ENCODE assay signal across 13 cellular contexts in the genomic region with DNA sequence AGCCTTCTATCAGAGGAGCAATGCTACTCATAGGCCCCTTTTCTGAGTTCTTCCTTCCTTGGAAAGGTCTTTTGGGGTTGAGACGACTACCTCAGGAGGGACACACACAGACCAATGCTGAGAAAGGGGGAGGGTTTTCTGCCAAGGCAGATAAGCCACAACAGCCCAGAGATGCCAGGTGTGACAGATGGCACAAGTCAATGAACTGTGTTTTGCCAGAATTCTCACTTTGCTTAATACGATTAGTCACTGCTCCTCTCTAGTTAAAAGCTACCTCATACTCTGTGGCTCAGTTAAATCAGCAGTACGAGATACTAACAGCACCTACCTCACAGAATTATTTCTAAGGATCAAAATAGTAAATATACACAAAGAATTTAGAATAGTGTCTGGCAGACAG. TPM values are rescaled to one million over a fixed set of nuclear protein-coding genes. Genes with fewer than 3 reads are reported as not detected.
DNase-seq lines count a peak whose midpoint lies in the region; ATAC-seq and TF ChIP-seq lines count a peak whose summit lies in the region.
"Had no signal": no experiment of that assay in that cellular context is flagged by ENCODE, and none has a peak within 500 bp of the region (broad histone marks: within the 10 kb centered on the region; RNA-seq: fewer than 3 reads in every experiment).

No MANE protein-coding gene starts in this region.

- H3K36me3 Mint-ChIP-seq in activated CD4-positive, alpha-beta T cell treated with anti-CD3 and anti-CD28 coated beads for 36 hours (ENCODE audit: low read depth): peaks cover 35% of the 10 kb centered on the region

- H3K9me3 Mint-ChIP-seq in activated CD4-positive, alpha-beta T cell treated with anti-CD3 and anti-CD28 coated beads for 36 hours (ENCODE audit: low read depth): no peaks in the 10 kb centered on the region
- H3K9me3 Mint-ChIP-seq: dendritic cell treated with granulocyte-macrophage colony-stimulating factor and Interleukin-4, amounts not matched to agents 40 ng/mL and 50 ng/mL, for 4 days had no signal

- H3K27me3 ChIP-seq in skeletal muscle satellite cell (ENCODE audit: control insufficient read depth, insufficient read depth, low read length): no peaks in the 10 kb centered on the region
- H3K27me3 ChIP-seq: testis had no signal

- no peak for TF ChIP-seq CTCF in fibroblast of the aortic adventitia (IDR thresholded peaks at IDR 0.05; ENCODE audit: insufficient read depth, low read length)

- CTCF ChIA-PET in activated CD4-positive, alpha-beta T cell treated with anti-CD3 and anti-CD28 coated beads for 36 hours (lab: Charles Lee): interaction anchor here (0.6 to 15.6 kb wide), 18 partner anchors 16 to 445 kb away, joined by 3 to 304 read pairs (median 3); a partner anchor contains a TSS

- no peak for DNase-seq in activated CD4-positive, alpha-beta T cell treated with anti-CD3 and anti-CD28 coated beads for 36 hours
- no peak for DNase-seq in activated CD4-positive, alpha-beta T cell treated with anti-CD3 and anti-CD28 coated beads, Interleukin-2, amount 50 U/mL, for 48 hours
- peak; percentile 5 for DNase-seq in NCI-H69 (lab: John Stamatoyannopoulos, UW)
- peak; percentile 8 for DNase-seq in fibroblast of the aortic adventitia (ENCODE audit: low read depth)
- no peak for DNase-seq in CD1c-positive myeloid dendritic cell (ENCODE audit: extremely low spot score)
- DNase-seq: NCI-H748 treated with DMSO at 0.1 percent for 48 hours, testis had no signal

- peaks cover 51% of the 10 kb centered on the region for H3K4me1 Mint-ChIP-seq in activated CD4-positive, alpha-beta T cell treated with anti-CD3 and anti-CD28 coated beads for 36 hours

- no peaks in the 10 kb centered on the region for H3K9me3 ChIP-seq in skeletal muscle satellite cell (replicated peaks; ENCODE audit: low read length)
- H3K9me3 ChIP-seq: testis had no signal

- H3K36me3 ChIP-seq in skeletal muscle satellite cell (ENCODE audit: insufficient read depth, low read length): peaks cover 50% of the 10 kb centered on the region

- H3K4me2 ChIP-seq in skeletal muscle satellite cell (ENCODE audit: low read length): no peak overlapping the region

- no peak overlapping the region for H3K4me3 ChIP-seq in fibroblast of the aortic adventitia (ENCODE audit: low read depth, low read length)
- no peak overlapping the region for H3K4me3 ChIP-seq in skeletal muscle satellite cell (ENCODE audit: low read length)
- H3K4me3 ChIP-seq: lung, SK-N-MC, testis had no signal

- POLR2A ChIA-PET in activated CD4-positive, alpha-beta T cell treated with anti-CD3 and anti-CD28 coated beads for 36 hours (lab: Charles Lee): interaction anchor here (1.4 kb wide), 1 partner anchor 22 kb away, joined by 3 read pairs; no protein-coding TSS in a partner anchor

- ATAC-seq in activated CD4-positive, alpha-beta T cell treated with anti-CD3 and anti-CD28 coated beads for 36 hours: peak; percentile 69
- ATAC-seq in GM19023 (IDR thresholded peaks at IDR 0.05; ENCODE audit: unreplicated experiment) (no peak), HG03439 (IDR thresholded peaks at IDR 0.05; ENCODE audit: unreplicated experiment) (no peak)

- H3K9ac ChIP-seq in skeletal muscle satellite cell (ENCODE audit: low read depth, low read length): peak overlapping the region; percentile 30

- intact Hi-C loops in activated CD4-positive, alpha-beta T cell treated with anti-CD3 and anti-CD28 coated beads for 36 hours (cut with DNase I, micrococcal nuclease): no loop called here

- H3K27me3 Mint-ChIP-seq in activated CD4-positive, alpha-beta T cell treated with anti-CD3 and anti-CD28 coated beads for 36 hours: no peaks in the 10 kb centered on the region
- H3K27me3 Mint-ChIP-seq: dendritic cell treated with granulocyte-macrophage colony-stimulating factor and Interleukin-4, amounts not matched to agents 40 ng/mL and 50 ng/mL, for 4 days had no signal

- peaks cover 5% of the 10 kb centered on the region for H3K4me1 ChIP-seq in skeletal muscle satellite cell (ENCODE audit: control insufficient read depth, insufficient read depth, low read length)
- H3K4me1 ChIP-seq: testis had no signal

- no peak overlapping the region for H3K4me3 Mint-ChIP-seq in activated CD4-positive, alpha-beta T cell treated with anti-CD3 and anti-CD28 coated beads for 36 hours
- H3K4me3 Mint-ChIP-seq: dendritic cell treated with granulocyte-macrophage colony-stimulating factor and Interleukin-4, amounts not matched to agents 40 ng/mL and 50 ng/mL, for 4 days had no signal

- H3K27ac Mint-ChIP-seq in activated CD4-positive, alpha-beta T cell treated with anti-CD3 and anti-CD28 coated beads for 36 hours: peak overlapping the region; percentile 40
- H3K27ac Mint-ChIP-seq: dendritic cell treated with granulocyte-macrophage colony-stimulating factor and Interleukin-4, amounts not matched to agents 40 ng/mL and 50 ng/mL, for 4 days had no signal

RNA-seq across cellular contexts. Expression of a gene that starts 8.0 kb away (rescaled TPM):
- 100 to 1,000 TPM in 1 of 2 experiments, 10 to 100 TPM in 1; 87.7 to 104 TPM for total RNA-seq in activated CD4-positive, alpha-beta T cell treated with anti-CD3 and anti-CD28 coated beads for 36 hours
- 34.0 and 49.7 TPM in 2 replicates for total RNA-seq in fibroblast of the aortic adventitia (ENCODE audit: low replicate concordance)
- 24.0 and 26.6 TPM in 2 replicates for total RNA-seq in skeletal muscle satellite cell (2012; rRNA removed)

Comparison
In these comparisons a context has a peak if more than half of its experiments do, and no peak if none do; other contexts are left out.
1. DNase-seq: peak in NCI-H69 (single experiment) and fibroblast of the aortic adventitia (single experiment); none in activated CD4-positive, alpha-beta T cell treated with anti-CD3 and anti-CD28 coated beads for 36 hours (single experiment), activated CD4-positive, alpha-beta T cell treated with anti-CD3 and anti-CD28 coated beads, Interleukin-2, amount 50 U/mL, for 48 hours (0 of 2) and CD1c-positive myeloid dendritic cell (single experiment).